18 cellular contexts compared by ENCODE assay signal in genomic region chr6:18491303-18492090, GRCh38.
DNase-seq lines count a peak whose midpoint lies in the region; FAIRE-seq and TF ChIP-seq lines count a peak whose summit lies in the region.
"Had no signal": no experiment of that assay in that cellular context is flagged by ENCODE, and none has a peak within 500 bp of the region (broad histone marks: within the 10 kb centered on the region; RNA-seq: fewer than 3 reads in every experiment).

No MANE protein-coding gene starts in this region.

- H3K56ac ChIP-seq in H1 (replicated peaks; ENCODE audit: insufficient read length, low read depth, low read length) (no peak overlapping the region), mesendoderm (ENCODE audit: low read length) (no peak overlapping the region)

- H3K4me1 ChIP-seq in PC-9 (replicated peaks; ENCODE audit: insufficient read depth): peaks cover 42% of the 10 kb centered on the region
- peaks cover 0 to 10% (median 5%) of the 10 kb centered on the region in 4 experiments; a peak in 5 of 7 replicates for H3K4me1 ChIP-seq in H1 (replicated peaks in 1 of 4; ENCODE audit: control insufficient read depth in 3 of 4, insufficient read depth in 4 of 4, low read length in 3 of 4)
- no peaks in the 10 kb centered on the region for H3K4me1 ChIP-seq in mesendoderm (ENCODE audit: control insufficient read depth, low read depth, low read length)

- TF ChIP-seq POLR2A in H1 (IDR thresholded peaks at IDR 0.05; ENCODE audit: control extremely low read depth in 1 of 2, low read depth in 2 of 2, low read length in 2 of 2): no peak

- H3K27ac Mint-ChIP-seq in activated CD4-positive, alpha-beta memory T cell treated with anti-CD3 and anti-CD28 coated beads, Interleukin-2, amount 10 ng/mL, durations not matched to agents 7 days and 5 days: no peak overlapping the region
- H3K27ac Mint-ChIP-seq: activated naive CD8-positive, alpha-beta T cell treated with anti-CD3 and anti-CD28 coated beads, Interleukin-2, amount 10 ng/mL, durations not matched to agents 7 days and 5 days had no signal

- TF ChIP-seq CTCF in PC-9 (conservative IDR thresholded peaks at IDR 0.05): no peak
- TF ChIP-seq CTCF in H1 (IDR thresholded peaks at IDR 0.05; ENCODE audit: control extremely low read depth in 1 of 3, insufficient read depth in 1 of 3, low read depth in 1 of 3, low read length in 3 of 3): no peak

- H3K27me3 ChIP-seq in PC-9 (ENCODE audit: insufficient read depth, low read depth) (no peaks in the 10 kb centered on the region), H1 (replicated peaks in 1 of 4; ENCODE audit: control insufficient read depth in 3 of 4, extremely low read depth in 1 of 4, insufficient read depth in 3 of 4, low read length in 3 of 4) (no peaks in the 10 kb centered on the region), mesendoderm (ENCODE audit: insufficient read depth, low read length, poor library complexity) (no peaks in the 10 kb centered on the region)

- CTCF ChIA-PET in PC-9 (lab: Charles Lee): interaction anchor here (1.0 kb wide), 1 partner anchor 120 kb away, joined by 4 read pairs; no protein-coding TSS in a partner anchor
- CTCF ChIA-PET in H1 (lab: Charles Lee; ENCODE audit: partially characterized antibody): interaction anchor here (0.5 to 1.3 kb wide), 3 partner anchors 12 to 1844 kb away, joined by 3 to 6 read pairs (median 3); no protein-coding TSS in a partner anchor
- CTCF ChIA-PET in activated CD4-positive, alpha-beta memory T cell treated with anti-CD3 and anti-CD28 coated beads, Interleukin-2, amount 10 ng/mL, durations not matched to agents 7 days and 5 days (lab: Charles Lee): no interaction called here

- no peaks in the 10 kb centered on the region for H4K20me1 ChIP-seq in PC-9 (ENCODE audit: insufficient read depth)
- H4K20me1 ChIP-seq in H1 (replicated peaks in 1 of 2; ENCODE audit: control insufficient read depth in 1 of 2, insufficient read depth in 2 of 2, low read length in 2 of 2): no peaks in the 10 kb centered on the region

- H3K18ac ChIP-seq in H1 (ENCODE audit: extremely low read depth, low read length): peak overlapping the region; percentile 43; the same call in 1 of the 2 replicates
- no peak overlapping the region for H3K18ac ChIP-seq in mesendoderm (ENCODE audit: low read length)

- no peak overlapping the region for H3K9ac ChIP-seq in H1 (replicated peaks in 1 of 4; ENCODE audit: extremely low read depth in 1 of 4, low read depth in 3 of 4, low read length in 3 of 4)
- H3K9ac ChIP-seq in mesendoderm (ENCODE audit: low read length): no peak overlapping the region

- peaks cover 17% of the 10 kb centered on the region for H3F3A ChIP-seq in PC-9 (ENCODE audit: insufficient read depth, low read depth)

- intact Hi-C loops in PC-9 (cut with micrococcal nuclease; ENCODE audit: unreplicated experiment): loop anchor here (2.0 to 5.0 kb wide), 3 partner anchors 44 to 227 kb away; partner anchors contain the start of gene DEK

- no peak overlapping the region for H4K91ac ChIP-seq in H1 (replicated peaks; ENCODE audit: insufficient read length, low read length)

- H3K27me3 Mint-ChIP-seq in activated CD4-positive, alpha-beta memory T cell treated with anti-CD3 and anti-CD28 coated beads, Interleukin-2, amount 10 ng/mL, durations not matched to agents 7 days and 5 days: peaks cover 24% of the 10 kb centered on the region

- FAIRE-seq in H1 (lab: Jason Lieb, UNC): no peak
- FAIRE-seq: frontal cortex had no signal

- H2BK120ac ChIP-seq in H1 (replicated peaks; ENCODE audit: low read depth, low read length) (no peak overlapping the region), mesendoderm (ENCODE audit: low read depth, low read length) (no peak overlapping the region)

- peak overlapping the region; percentile 22 for H3K4me2 ChIP-seq in PC-9
- no peak overlapping the region for H3K4me2 ChIP-seq in H1 (ENCODE audit: insufficient read depth in 1 of 2, low read depth in 2 of 2, low read length in 2 of 2)
- no peak overlapping the region for H3K4me2 ChIP-seq in mesendoderm (ENCODE audit: low read length)

- BruUV-seq in PC-9 (replicated peaks; lab: Mats Ljungman, UMichigan): no TSS peak

- no peaks in the 10 kb centered on the region for H3K9me2 ChIP-seq in PC-9 (ENCODE audit: insufficient read depth)

- H3K79me1 ChIP-seq in H1 (ENCODE audit: low read depth, low read length): no peaks in the 10 kb centered on the region
- no peaks in the 10 kb centered on the region for H3K79me1 ChIP-seq in mesendoderm (ENCODE audit: low read length)

- H3K36me3 ChIP-seq in PC-9 (ENCODE audit: low read depth): no peaks in the 10 kb centered on the region
- no peaks in the 10 kb centered on the region for H3K36me3 ChIP-seq in H1 (ENCODE audit: control insufficient read depth in 2 of 4, insufficient read depth in 4 of 4, low read length in 3 of 4)
- H3K36me3 ChIP-seq in mesendoderm (ENCODE audit: control insufficient read depth, insufficient read depth, low read length): no peaks in the 10 kb centered on the region
- H3K36me3 ChIP-seq: HAP-1 had no signal

- H3K23me2 ChIP-seq in H1 (ENCODE audit: low read depth, low read length): no peaks in the 10 kb centered on the region

- no peak for TF ChIP-seq RAD21 in H1 (IDR thresholded peaks at IDR 0.05 in 1 of 2, conservative IDR thresholded peaks at IDR 0.05 in 1 of 2; ENCODE audit: low read depth in 2 of 2, low read length in 2 of 2)

- H2BK12ac ChIP-seq in H1 (ENCODE audit: low read depth, low read length): peak overlapping the region; percentile 20; the same call in 1 of the 2 replicates

- H2AFZ ChIP-seq in PC-9 (no peak overlapping the region), H1 (ENCODE audit: low read length) (peak overlapping the region; percentile 39)

- TF ChIP-seq EP300 in H1 (IDR thresholded peaks at IDR 0.05; ENCODE audit: borderline replicate concordance in 1 of 2, low read depth in 2 of 2, low read length in 2 of 2): no peak

- H2BK15ac ChIP-seq in H1 (ENCODE audit: low read length) (no peak overlapping the region), mesendoderm (replicated peaks; ENCODE audit: low read depth) (no peak overlapping the region)

- H3K9me3 Mint-ChIP-seq in activated CD4-positive, alpha-beta memory T cell treated with anti-CD3 and anti-CD28 coated beads, Interleukin-2, amount 10 ng/mL, durations not matched to agents 7 days and 5 days: no peaks in the 10 kb centered on the region
- H3K9me3 Mint-ChIP-seq: activated naive CD8-positive, alpha-beta T cell treated with anti-CD3 and anti-CD28 coated beads, Interleukin-2, amount 10 ng/mL, durations not matched to agents 7 days and 5 days; central memory CD8-positive, alpha-beta T cell had no signal

- H3K36me3 Mint-ChIP-seq in activated CD4-positive, alpha-beta memory T cell treated with anti-CD3 and anti-CD28 coated beads, Interleukin-2, amount 10 ng/mL, durations not matched to agents 7 days and 5 days (ENCODE audit: low read depth): no peaks in the 10 kb centered on the region
- H3K36me3 Mint-ChIP-seq: activated naive CD8-positive, alpha-beta T cell treated with anti-CD3 and anti-CD28 coated beads, Interleukin-2, amount 10 ng/mL, durations not matched to agents 7 days and 5 days had no signal

- H3K79me2 ChIP-seq in PC-9 (ENCODE audit: low read depth): no peaks in the 10 kb centered on the region
- no peaks in the 10 kb centered on the region for H3K79me2 ChIP-seq in H1 (ENCODE audit: control insufficient read depth in 1 of 2, insufficient read depth in 2 of 2, low read length in 2 of 2)
- H3K79me2 ChIP-seq in mesendoderm (ENCODE audit: control insufficient read depth, insufficient read depth, low read length): no peaks in the 10 kb centered on the region

- no peak overlapping the region for H2BK20ac ChIP-seq in H1 (ENCODE audit: low read length)

- in situ Hi-C loops in Caki2 (cut with HindIII; ENCODE audit: low pct_unique_long_range_greater_than_20kb, low sequenced_read_pairs): loop anchor here (25.0 kb wide), 1 partner anchor 104 kb away; the partner anchor contains the start of gene RNF144B

- DNase-seq in Caki2 (ENCODE audit: low read depth): peak; percentile 87
- DNase-seq in PC-9: peak; percentile 33 to 76
- DNase-seq in H1 (ENCODE audit: low read depth in 1 of 2, low spot score in 2 of 2): no peak
- DNase-seq in mesendoderm: peak; percentile 42
- DNase-seq in NCI-H2171 treated with DMSO at 0.1 percent for 48 hours (lab: John Stamatoyannopoulos, UW): no peak
- DNase-seq in superior temporal gyrus (ENCODE audit: extremely low spot score): no peak
- DNase-seq in SHP77 treated with DMSO at 0.1 percent for 48 hours (lab: John Stamatoyannopoulos, UW): no peak
- no peak for DNase-seq in activated CD4-positive, alpha-beta memory T cell treated with anti-CD3 and anti-CD28 coated beads, Interleukin-2, amount 10 ng/mL, durations not matched to agents 7 days and 5 days
- DNase-seq: activated naive CD8-positive, alpha-beta T cell treated with anti-CD3 and anti-CD28 coated beads, Interleukin-2, amount 10 ng/mL, durations not matched to agents 7 days and 5 days; NCI-H2029; NCI-H510A treated with DMSO at 0.1 percent for 48 hours; right cardiac atrium; T-helper 9 cell had no signal

- POLR2A ChIA-PET in PC-9 (lab: Charles Lee; ENCODE audit: unreplicated experiment): no interaction called here
- POLR2A ChIA-PET in H1 (lab: Charles Lee; ENCODE audit: partially characterized antibody): no interaction called here
- POLR2A ChIA-PET in activated CD4-positive, alpha-beta memory T cell treated with anti-CD3 and anti-CD28 coated beads, Interleukin-2, amount 10 ng/mL, durations not matched to agents 7 days and 5 days (lab: Charles Lee): no interaction called here

- H3K27ac ChIP-seq in PC-9 (no peak overlapping the region), H1 (ENCODE audit: low read depth, low read length) (no peak overlapping the region), mesendoderm (ENCODE audit: low read depth, low read length) (no peak overlapping the region)
- H3K27ac ChIP-seq: SK-N-MC had no signal

- H3K4me3 ChIP-seq in PC-9 (no peak overlapping the region), H1 (ENCODE audit: extremely low read depth in 1 of 4, insufficient read depth in 2 of 4, low read depth in 3 of 4, low read length in 4 of 4) (no peak overlapping the region), mesendoderm (ENCODE audit: low read length) (no peak overlapping the region)
- H3K4me3 ChIP-seq: HAP-1, lung, SK-N-MC had no signal

- no peak overlapping the region for H3K14ac ChIP-seq in H1 (ENCODE audit: insufficient read length)

- H2BK5ac ChIP-seq in H1 (ENCODE audit: low read depth, low read length): no peak overlapping the region
- H2BK5ac ChIP-seq in mesendoderm (ENCODE audit: low read length): no peak overlapping the region

- H3K9me3 ChIP-seq in PC-9 (ENCODE audit: insufficient read depth, low read depth) (no peaks in the 10 kb centered on the region; the same call in 1 of the 2 replicates), H1 (ENCODE audit: insufficient read depth in 2 of 2, low read depth in 1 of 2, low read length in 1 of 2) (no peaks in the 10 kb centered on the region)
- H3K9me3 ChIP-seq: HAP-1 had no signal

- H2AK5ac ChIP-seq in H1 (ENCODE audit: low read depth, low read length): no peak overlapping the region
- H2AK5ac ChIP-seq in mesendoderm (ENCODE audit: low read length): no peak overlapping the region

- H3K4me1 Mint-ChIP-seq in activated CD4-positive, alpha-beta memory T cell treated with anti-CD3 and anti-CD28 coated beads, Interleukin-2, amount 10 ng/mL, durations not matched to agents 7 days and 5 days: no peaks in the 10 kb centered on the region
- H3K4me1 Mint-ChIP-seq: activated naive CD8-positive, alpha-beta T cell treated with anti-CD3 and anti-CD28 coated beads, Interleukin-2, amount 10 ng/mL, durations not matched to agents 7 days and 5 days; central memory CD8-positive, alpha-beta T cell had no signal

- H4K5ac ChIP-seq in H1 (ENCODE audit: insufficient read length, low read depth, low read length) (no peak overlapping the region), mesendoderm (ENCODE audit: low read length) (no peak overlapping the region)

- H4K8ac ChIP-seq in H1 (ENCODE audit: extremely low read depth, insufficient read depth, low read length) (no peak overlapping the region), mesendoderm (ENCODE audit: low read depth, low read length) (no peak overlapping the region)

- no peak overlapping the region for H3K4me3 Mint-ChIP-seq in activated CD4-positive, alpha-beta memory T cell treated with anti-CD3 and anti-CD28 coated beads, Interleukin-2, amount 10 ng/mL, durations not matched to agents 7 days and 5 days
- H3K4me3 Mint-ChIP-seq: activated naive CD8-positive, alpha-beta T cell treated with anti-CD3 and anti-CD28 coated beads, Interleukin-2, amount 10 ng/mL, durations not matched to agents 7 days and 5 days; central memory CD8-positive, alpha-beta T cell had no signal

- H3K23ac ChIP-seq in H1 (ENCODE audit: insufficient read length): no peak overlapping the region
- H3K23ac ChIP-seq in mesendoderm (ENCODE audit: low read length): no peak overlapping the region

- WGBS in H1 (ENCODE audit: extremely low coverage in 1 of 2, insufficient coverage in 1 of 2, insufficient read length in 1 of 2, insufficient replicate concordance in 2 of 2, low coverage in 1 of 2, low lambda C conversion rate in 2 of 2, missing lambda C conversion rate in 1 of 2), 2 experiments: 79% methylated on average over 13 of the region's 13 CpGs; no CpG with 5 or more reads in 1 of the 2 experiments
- no CpG with 5 or more reads among the region's 13 CpGs for WGBS in mesendoderm (ENCODE audit: extremely low coverage, insufficient coverage, low lambda C conversion rate)

- H3K4ac ChIP-seq in H1 (replicated peaks; ENCODE audit: insufficient read length, low read depth, low read length) (no peak overlapping the region), mesendoderm (ENCODE audit: low read depth, low read length) (no peak overlapping the region)

Comparison
In these comparisons a context has a peak if more than half of its experiments do, and no peak if none do; other contexts are left out.
1. DNase-seq: peak in Caki2 (single experiment), PC-9 (2 of 2) and mesendoderm (single experiment); none in H1 (0 of 2), NCI-H2171 treated with DMSO at 0.1 percent for 48 hours (single experiment), superior temporal gyrus (single experiment), SHP77 treated with DMSO at 0.1 percent for 48 hours (single experiment) and activated CD4-positive, alpha-beta memory T cell treated with anti-CD3 and anti-CD28 coated beads, Interleukin-2, amount 10 ng/mL, durations not matched to agents 7 days and 5 days (single experiment).